In genomic region chr16:86707171-86707570, GRCh38 we compare ENCODE assay signal across 26 cellular contexts.
"Had no signal": no experiment of that assay in that cellular context is flagged by ENCODE, and none has a peak within 500 bp of the region (broad histone marks: within the 10 kb centered on the region; RNA-seq: fewer than 3 reads in every experiment).

No MANE protein-coding gene starts in this region.

- H3K27ac ChIP-seq: ascending aorta, coronary artery, dorsolateral prefrontal cortex, epithelial cell of prostate, esophagus squamous epithelium had no signal

- H3K9me3 ChIP-seq: ascending aorta, breast epithelium, esophagus squamous epithelium had no signal

- H3K4me3 ChIP-seq: ascending aorta, breast epithelium, coronary artery, dorsolateral prefrontal cortex, esophagus squamous epithelium had no signal

- H3K36me3 ChIP-seq: ascending aorta, breast epithelium, esophagus squamous epithelium had no signal

- H3K4me1 ChIP-seq: ascending aorta, breast epithelium, esophagus squamous epithelium had no signal

- DNase-seq: activated CD4-positive, alpha-beta memory T cell treated with anti-CD3 and anti-CD28 coated beads for 36 hours; activated CD4-positive, alpha-beta T cell treated with anti-CD3 and anti-CD28 coated beads for 36 hours; activated CD4-positive, alpha-beta T cell treated with anti-CD3 and anti-CD28 coated beads, Interleukin-2, amount 10 ng/mL, durations not matched to agents 24 days and 14 days; activated CD4-positive, CD25-positive, alpha-beta regulatory T cell; activated CD4-positive, CD25-positive, alpha-beta regulatory T cell treated with anti-CD3 and anti-CD28 coated beads, Interleukin-2, amount 50 U/mL, for 72 hours; activated CD8-positive, alpha-beta memory T cell treated with anti-CD3 and anti-CD28 coated beads, Interleukin-2, amount 10 ng/mL, durations not matched to agents 7 days and 5 days; activated CD8-positive, alpha-beta memory T cell treated with anti-CD3 and anti-CD28 coated beads, Interleukin-2, amount 50 U/mL, for 4 hours; activated CD8-positive, alpha-beta T cell treated with anti-CD3 and anti-CD28 coated beads, Interleukin-2, amount 10 ng/mL, durations not matched to agents 7 days and 5 days; activated effector memory CD4-positive, alpha-beta T cell treated with anti-CD3 and anti-CD28 coated beads, Interleukin-2, amount 50 U/mL, for 16 hours; activated naive CD4-positive, alpha-beta T cell treated with anti-CD3 and anti-CD28 coated beads for 36 hours; activated naive CD8-positive, alpha-beta T cell treated with anti-CD3 and anti-CD28 coated beads, Interleukin-2, amount 10 ng/mL, durations not matched to agents 7 days and 5 days; activated T-cell treated with anti-CD3 and anti-CD28 coated beads, Interleukin-2, amount 50 U/mL, for 1 hour; activated T-cell treated with anti-CD3 and anti-CD28 coated beads, Interleukin-2, amount 50 U/mL, for 48 hours; dorsolateral prefrontal cortex; effector memory CD4-positive, alpha-beta T cell; endodermal cell; esophagus squamous epithelium; foreskin fibroblast; head of caudate nucleus; T-helper 1 cell; T-helper 17 cell had no signal

- FAIRE-seq: frontal cortex had no signal

- H3K27me3 ChIP-seq: ascending aorta had no signal
